1 cellular context compared by ENCODE assay signal in genomic region chr1:27496604-27497155, GRCh38.
TF ChIP-seq lines count a peak whose summit lies in the region.

No MANE protein-coding gene starts in this region.

TF ChIP-seq in A549, 52 proteins besides CTCF, POLR2A, EP300 and RAD21 (continued from another document):
- TF ChIP-seq, protein P1, sequence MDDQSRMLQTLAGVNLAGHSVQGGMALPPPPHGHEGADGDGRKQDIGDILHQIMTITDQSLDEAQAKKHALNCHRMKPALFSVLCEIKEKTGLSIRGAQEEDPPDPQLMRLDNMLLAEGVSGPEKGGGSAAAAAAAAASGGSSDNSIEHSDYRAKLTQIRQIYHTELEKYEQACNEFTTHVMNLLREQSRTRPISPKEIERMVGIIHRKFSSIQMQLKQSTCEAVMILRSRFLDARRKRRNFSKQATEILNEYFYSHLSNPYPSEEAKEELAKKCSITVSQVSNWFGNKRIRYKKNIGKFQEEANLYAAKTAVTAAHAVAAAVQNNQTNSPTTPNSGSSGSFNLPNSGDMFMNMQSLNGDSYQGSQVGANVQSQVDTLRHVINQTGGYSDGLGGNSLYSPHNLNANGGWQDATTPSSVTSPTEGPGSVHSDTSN (IDR thresholded peaks at IDR 0.05): no peak
- TF ChIP-seq CBX2 (IDR thresholded peaks at IDR 0.05; ENCODE audit: borderline replicate concordance, low read depth) (no peak), EHMT2 (IDR thresholded peaks at IDR 0.05; ENCODE audit: low read depth) (no peak), MAFK (IDR thresholded peaks at IDR 0.05; ENCODE audit: partially characterized antibody) (no peak), ZFP36 (IDR thresholded peaks at IDR 0.05; ENCODE audit: borderline replicate concordance, partially characterized antibody) (no peak), NFE2L2 (conservative IDR thresholded peaks at IDR 0.05; ENCODE audit: low read length) (no peak), RNF2 (IDR thresholded peaks at IDR 0.05; ENCODE audit: borderline replicate concordance, low read depth) (no peak)
